In the genomic region with DNA sequence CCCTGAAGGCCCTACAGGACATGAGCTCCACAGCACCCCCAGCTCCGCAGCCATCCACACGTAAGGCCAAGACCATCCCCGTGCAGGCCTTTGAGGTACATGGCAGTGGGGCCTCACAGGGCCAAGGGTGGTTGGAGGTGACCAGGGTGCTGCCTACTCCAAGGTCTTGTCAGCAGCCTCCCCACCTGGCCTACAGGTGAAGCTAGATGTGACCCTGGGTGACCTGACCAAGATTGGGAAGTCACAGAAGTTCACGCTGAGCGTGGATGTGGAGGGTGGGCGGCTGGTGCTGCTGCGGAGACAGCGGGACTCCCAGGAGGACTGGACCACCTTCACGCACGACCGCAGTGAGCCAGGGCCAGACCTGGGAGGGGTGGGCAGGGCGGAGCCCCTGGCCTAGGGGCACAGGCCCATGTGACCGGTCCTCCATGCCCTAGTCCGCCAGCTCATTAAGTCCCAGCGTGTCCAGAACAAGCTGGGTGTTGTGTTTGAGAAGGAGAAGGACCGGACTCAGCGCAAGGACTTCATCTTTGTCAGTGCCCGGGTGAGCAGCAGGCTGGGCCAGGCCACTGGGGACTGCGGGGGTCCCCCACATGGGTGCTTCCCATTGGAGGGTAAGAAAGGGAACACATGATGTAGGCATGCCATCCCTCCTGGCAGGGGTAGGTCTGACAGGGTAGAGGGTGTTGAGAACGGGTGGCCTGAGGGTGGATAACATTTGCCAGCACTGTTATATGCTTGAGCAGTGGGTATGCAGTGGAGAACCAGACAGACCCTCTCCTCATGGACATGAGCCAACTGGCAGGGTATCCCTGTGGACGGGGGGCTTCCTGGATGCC, we compare ENCODE assay signal across 19 cellular contexts. TPM values are rescaled to one million over a fixed set of nuclear protein-coding genes. Genes with fewer than 3 reads are reported as not detected.
DNase-seq lines count a peak whose midpoint lies in the region; ATAC-seq, FAIRE-seq and TF ChIP-seq lines count a peak whose summit lies in the region.
"Had no signal": no experiment of that assay in that cellular context is flagged by ENCODE, and none has a peak within 500 bp of the region (broad histone marks: within the 10 kb centered on the region; RNA-seq: fewer than 3 reads in every experiment).

No MANE protein-coding gene starts in this region.

- no peak overlapping the region for H2AFZ ChIP-seq in endothelial cell of umbilical vein (ENCODE audit: low read depth, low read length)

- no peaks in the 10 kb centered on the region for H4K20me1 ChIP-seq in endothelial cell of umbilical vein (replicated peaks; ENCODE audit: control insufficient read depth, extremely low read depth, insufficient read depth, low read length)

- DNase-seq in activated CD8-positive, alpha-beta memory T cell treated with anti-CD3 and anti-CD28 coated beads for 24 hours = peak; percentile 54
- no peak for DNase-seq in endothelial cell of umbilical vein (ENCODE audit: low read depth, low spot score)
- DNase-seq in upper lobe of left lung = peak; percentile 15 to 65
- no peak for DNase-seq in NCI-H1694 (lab: John Stamatoyannopoulos, UW)
- DNase-seq in activated CD4-positive, alpha-beta T cell treated with anti-CD3 and anti-CD28 coated beads, Interleukin-2, amount 50 U/mL, for 1 hour = no peak
- DNase-seq: activated CD4-positive, alpha-beta T cell treated with anti-CD3 and anti-CD28 coated beads for 36 hours; colonic mucosa; foreskin melanocyte; left lung; NCI-H1417; NCI-H2171; NCI-H748 treated with DMSO at 0.1 percent for 48 hours; stimulated activated CD4-positive, alpha-beta T cell treated with anti-CD3 and anti-CD28 coated beads, Interleukin-4, amount 100 ng/mL, for 24 hours; T-helper 9 cell had no signal

- H3K36me3 ChIP-seq in endothelial cell of umbilical vein (ENCODE audit: control insufficient read depth in 2 of 2, extremely low read depth in 1 of 2, insufficient read depth in 2 of 2, low read length in 2 of 2) (peaks cover 12 to 78% of the 10 kb centered on the region in 2 experiments), upper lobe of left lung (peaks cover 34 to 83% (median 73%) of the 10 kb centered on the region in 4 donors)

- H3K27me3 ChIP-seq in endothelial cell of umbilical vein (ENCODE audit: control insufficient read depth in 2 of 2, insufficient read depth in 2 of 2, low read length in 2 of 2) (no peaks in the 10 kb centered on the region), upper lobe of left lung (no peaks in the 10 kb centered on the region)
- H3K27me3 ChIP-seq: colonic mucosa, left lung had no signal

- TF ChIP-seq POLR2A in endothelial cell of umbilical vein (IDR thresholded peaks at IDR 0.05; ENCODE audit: low read depth, low read length) = no peak
- TF ChIP-seq POLR2A in upper lobe of left lung (IDR thresholded peaks at IDR 0.05) = no peak

- 86 to 97% methylated on average over 5 to 19 of the region's 21 CpGs for WGBS in upper lobe of left lung, 2 donors

- TF ChIP-seq CTCF in endothelial cell of umbilical vein (IDR thresholded peaks at IDR 0.05; ENCODE audit: extremely low read depth in 1 of 2, insufficient read depth in 1 of 2, low read depth in 1 of 2, low read length in 2 of 2) (no peak), upper lobe of left lung (IDR thresholded peaks at IDR 0.05) (no peak)

- no peak overlapping the region for H3K4me2 ChIP-seq in endothelial cell of umbilical vein (ENCODE audit: insufficient read depth, low read length)

- POLR2A ChIA-PET in endothelial cell of umbilical vein (lab: Charles Lee) = no interaction called here

- no peak for FAIRE-seq in endothelial cell of umbilical vein (lab: Jason Lieb, UNC)

- BruUV-seq in endothelial cell of umbilical vein (replicated peaks; lab: Mats Ljungman, UMichigan) = TSS peak; percentile 14

- no peak overlapping the region for H3K9ac ChIP-seq in endothelial cell of umbilical vein (replicated peaks; ENCODE audit: extremely low read depth, insufficient read depth, low read length)

- no peak for TF ChIP-seq EP300 in upper lobe of left lung (IDR thresholded peaks at IDR 0.05)

- H3K9me1 ChIP-seq in endothelial cell of umbilical vein (replicated peaks; ENCODE audit: control insufficient read depth, extremely low read depth, insufficient read depth, low read length) = no peaks in the 10 kb centered on the region

- CTCF ChIA-PET in endothelial cell of umbilical vein (lab: Charles Lee) = interaction anchor here (0.8 kb wide), 1 partner anchor 8 kb away, joined by 5 read pairs; no protein-coding TSS in a partner anchor

- H3K9me3 ChIP-seq in endothelial cell of umbilical vein (replicated peaks; ENCODE audit: control insufficient read depth, insufficient read depth, low read length) (no peaks in the 10 kb centered on the region), upper lobe of left lung (no peaks in the 10 kb centered on the region)
- H3K9me3 ChIP-seq: Caco-2, colonic mucosa, left lung had no signal

- dilution Hi-C loops in endothelial cell of umbilical vein (cut with MboI; ENCODE audit: extremely low pct_ligation_motif_present, low sequenced_read_pairs) = no loop called here

- intact Hi-C loops in endothelial cell of umbilical vein (cut with micrococcal nuclease) = no loop called here

- H3K4me1 ChIP-seq in endothelial cell of umbilical vein (ENCODE audit: control insufficient read depth, extremely low read depth, insufficient read depth, low read length) (peaks cover 4% of the 10 kb centered on the region), upper lobe of left lung (peaks cover 7 to 19% (median 17%) of the 10 kb centered on the region in 4 donors)
- H3K4me1 ChIP-seq: colonic mucosa had no signal

- H3K27ac ChIP-seq in endothelial cell of umbilical vein (ENCODE audit: insufficient read depth, low read depth, low read length) = no peak overlapping the region
- H3K27ac ChIP-seq in upper lobe of left lung = no peak overlapping the region
- H3K27ac ChIP-seq: colonic mucosa, left lung, SK-N-MC had no signal

- no peak for ATAC-seq in upper lobe of left lung (ENCODE audit: low FRiP score in 2 of 2)
- ATAC-seq: activated CD4-positive, alpha-beta T cell treated with anti-CD3 and anti-CD28 coated beads for 36 hours; left lung had no signal

- H3K4me3 ChIP-seq in endothelial cell of umbilical vein (replicated peaks in 1 of 3; ENCODE audit: insufficient read depth in 1 of 3, low read depth in 1 of 3, low read length in 3 of 3) (no peak overlapping the region), upper lobe of left lung (no peak overlapping the region)
- H3K4me3 ChIP-seq: colonic mucosa, left lung, SK-N-MC had no signal

- H3K79me2 ChIP-seq in endothelial cell of umbilical vein (ENCODE audit: control insufficient read depth, insufficient read depth, low read length) = peaks cover 12% of the 10 kb centered on the region

TF ChIP-seq in endothelial cell of umbilical vein, 7 proteins besides CTCF, POLR2A, EP300 and RAD21 (continues in another document):
- TF ChIP-seq JUN (IDR thresholded peaks at IDR 0.05; ENCODE audit: borderline replicate concordance, insufficient read depth, insufficient read length, low read depth) (no peak), EZH2 (IDR thresholded peaks at IDR 0.05; ENCODE audit: borderline replicate concordance, low read depth, low read length, severe bottlenecking) (no peak), POLR2AphosphoS5 (IDR thresholded peaks at IDR 0.05; ENCODE audit: insufficient read depth, low read depth, low read length) (no peak), MYC (IDR thresholded peaks at IDR 0.05; ENCODE audit: low read depth, low read length) (no peak), GATA2 (IDR thresholded peaks at IDR 0.05; ENCODE audit: insufficient read depth, insufficient read length, low read depth, low read length) (no peak)

RNA-seq across cellular contexts. Expression of gene INPPL1, which starts 5.6 kb away (rescaled TPM):
- total RNA-seq in endothelial cell of umbilical vein (184 and 211 TPM in 2 replicates), upper lobe of left lung (100 to 1,000 TPM in 4 of 6 donors, 10 to 100 TPM in 2; 84.0 to 383 (median 180) TPM)
- 125 and 153 TPM in 2 replicates for polyA plus RNA-seq in endothelial cell of umbilical vein
- 52.7 and 60.3 TPM in 2 replicates for polyA plus RNA-seq in endothelial cell of umbilical vein (2011; cell fraction: cytosol; rRNA removed)
- polyA plus RNA-seq in endothelial cell of umbilical vein (2011; cell fraction: nucleus; rRNA removed) = 839 and 1,020 TPM in 2 replicates
- 89.2 and 105 TPM in 2 replicates for polyA plus RNA-seq in endothelial cell of umbilical vein (2012)
- polyA minus RNA-seq in endothelial cell of umbilical vein = 157 and 171 TPM in 2 replicates
- polyA minus RNA-seq in endothelial cell of umbilical vein (2011; cell fraction: cytosol; rRNA and poly(A)+ RNA removed) = 121 TPM
- 213 and 246 TPM in 2 replicates for polyA minus RNA-seq in endothelial cell of umbilical vein (2011; cell fraction: nucleus; rRNA and poly(A)+ RNA removed)

RNA-seq across cellular contexts. Expression of gene FOLR2, which starts 13.6 kb away (rescaled TPM):
- total RNA-seq in endothelial cell of umbilical vein = not detected in 2 replicates
- polyA plus RNA-seq in endothelial cell of umbilical vein = not detected in 2 replicates
- not detected in 2 replicates for polyA plus RNA-seq in endothelial cell of umbilical vein (2011; cell fraction: cytosol; rRNA removed)
- not detected in 2 replicates for polyA plus RNA-seq in endothelial cell of umbilical vein (2011; cell fraction: nucleus; rRNA removed)
- polyA plus RNA-seq in endothelial cell of umbilical vein (2012) = not detected in 2 replicates
- polyA minus RNA-seq in endothelial cell of umbilical vein = not detected in 2 replicates
- not detected for polyA minus RNA-seq in endothelial cell of umbilical vein (2011; cell fraction: cytosol; rRNA and poly(A)+ RNA removed)
- polyA minus RNA-seq in endothelial cell of umbilical vein (2011; cell fraction: nucleus; rRNA and poly(A)+ RNA removed) = not detected in 2 replicates
- total RNA-seq in upper lobe of left lung = 10 to 100 TPM in 3 of 6 donors, 1 to 10 TPM in 3; 4.8 to 28.7 (median 12.8) TPM
- total RNA-seq: activated CD4-positive, alpha-beta T cell treated with anti-CD3 and anti-CD28 coated beads for 36 hours; Caco-2; HT-29 had no signal

RNA-seq across cellular contexts. Expression of gene PHOX2A, which starts 13.8 kb away (rescaled TPM):
- not detected in 2 replicates for total RNA-seq in endothelial cell of umbilical vein
- not detected in 2 replicates for polyA plus RNA-seq in endothelial cell of umbilical vein
- not detected in 2 replicates for polyA plus RNA-seq in endothelial cell of umbilical vein (2011; cell fraction: cytosol; rRNA removed)
- not detected in 2 replicates for polyA plus RNA-seq in endothelial cell of umbilical vein (2011; cell fraction: nucleus; rRNA removed)
- polyA plus RNA-seq in endothelial cell of umbilical vein (2012) = not detected in 2 replicates
- not detected in 2 replicates for polyA minus RNA-seq in endothelial cell of umbilical vein
- not detected for polyA minus RNA-seq in endothelial cell of umbilical vein (2011; cell fraction: cytosol; rRNA and poly(A)+ RNA removed)
- polyA minus RNA-seq in endothelial cell of umbilical vein (2011; cell fraction: nucleus; rRNA and poly(A)+ RNA removed) = not detected in 2 replicates
- total RNA-seq in upper lobe of left lung = not detected
- total RNA-seq: activated CD4-positive, alpha-beta T cell treated with anti-CD3 and anti-CD28 coated beads for 36 hours; Caco-2; HT-29; left lung; skeletal muscle tissue; temporal lobe had no signal

RNA-seq across cellular contexts. Expression of gene FOLR1, which starts 38.2 kb away (rescaled TPM):
- total RNA-seq in endothelial cell of umbilical vein (not detected in 2 replicates), upper lobe of left lung (100 to 1,000 TPM; 132 to 523 (median 171) TPM)
- not detected in 2 replicates for polyA plus RNA-seq in endothelial cell of umbilical vein
- not detected in 2 replicates for polyA plus RNA-seq in endothelial cell of umbilical vein (2011; cell fraction: cytosol; rRNA removed)
- polyA plus RNA-seq in endothelial cell of umbilical vein (2011; cell fraction: nucleus; rRNA removed) = not detected in 2 replicates
- not detected in 2 replicates for polyA plus RNA-seq in endothelial cell of umbilical vein (2012)
- not detected in 2 replicates for polyA minus RNA-seq in endothelial cell of umbilical vein
- 83.2 TPM for polyA minus RNA-seq in endothelial cell of umbilical vein (2011; cell fraction: cytosol; rRNA and poly(A)+ RNA removed)
- polyA minus RNA-seq in endothelial cell of umbilical vein (2011; cell fraction: nucleus; rRNA and poly(A)+ RNA removed) = 0.48 and 0.63 TPM in 2 replicates
- total RNA-seq: activated CD4-positive, alpha-beta T cell treated with anti-CD3 and anti-CD28 coated beads for 36 hours had no signal

Comparison
In these comparisons a context has a peak if more than half of its experiments do, and no peak if none do; other contexts are left out.
1. DNase-seq: peak in activated CD8-positive, alpha-beta memory T cell treated with anti-CD3 and anti-CD28 coated beads for 24 hours (single experiment) and upper lobe of left lung (2 of 2); none in endothelial cell of umbilical vein (single experiment), NCI-H1694 (single experiment) and activated CD4-positive, alpha-beta T cell treated with anti-CD3 and anti-CD28 coated beads, Interleukin-2, amount 50 U/mL, for 1 hour (single experiment).